Comparison of ENCODE assay signal across 14 cellular contexts in genomic region chr12:121573949-121574520, GRCh38. TPM values are rescaled to one million over a fixed set of nuclear protein-coding genes. Genes with fewer than 3 reads are reported as not detected.
DNase-seq lines count a peak whose midpoint lies in the region; ATAC-seq and TF ChIP-seq lines count a peak whose summit lies in the region.
"Had no signal": no experiment of that assay in that cellular context is flagged by ENCODE, and none has a peak within 500 bp of the region (broad histone marks: within the 10 kb centered on the region; RNA-seq: fewer than 3 reads in every experiment).

No MANE protein-coding gene starts in this region.

- dilution Hi-C loops in IMR-90 (cut with HindIII; ENCODE audit: low sequenced_read_pairs, unreplicated experiment) = no loop called here

- peak overlapping the region in 1 of 8 donors; percentile 2 for H3K4me3 Mint-ChIP-seq in CD4-positive, alpha-beta memory T cell
- H3K4me3 Mint-ChIP-seq in activated B cell treated with CpG ODN at 0.5 μM for 24 hours (no peak overlapping the region), neural crest cell (peak overlapping the region; percentile 40)

- no peak overlapping the region for H4K91ac ChIP-seq in IMR-90 (ENCODE audit: insufficient read depth, low read depth, low read length)

- no peak overlapping the region for H3K4me3 ChIP-seq in CD4-positive, alpha-beta memory T cell (ENCODE audit: low read length in 2 of 2)
- H3K4me3 ChIP-seq in IMR-90 (ENCODE audit: insufficient read depth, low read depth, low read length) = no peak overlapping the region
- H3K4me3 ChIP-seq: coronary artery, pancreas, skin epidermis had no signal

- BruUV-seq in IMR-90 (replicated peaks; lab: Mats Ljungman, UMichigan) = no TSS peak

- 90% methylated on average over 2 of the region's 13 CpGs; no CpG with 5 or more reads in 1 of the 2 experiments for WGBS in IMR-90 (ENCODE audit: extremely low coverage in 2 of 2, insufficient read length in 1 of 2), 2 experiments

- no peak for TF ChIP-seq RAD21 in IMR-90 (IDR thresholded peaks at IDR 0.05; ENCODE audit: low read length)

- CTCF ChIA-PET in CD4-positive, alpha-beta memory T cell (lab: Charles Lee; ENCODE audit: partially characterized antibody) = interaction anchor here (0.7 to 9.4 kb wide), 6 partner anchors 12 to 94 kb away, joined by 3 to 107 read pairs (median 3); partner anchors contain the start of gene ORAI1
- CTCF ChIA-PET in IMR-90 (lab: Yijun Ruan, JAX) = no interaction called here
- CTCF ChIA-PET in activated B cell treated with CpG ODN at 0.5 μM for 24 hours (lab: Charles Lee) = no interaction called here

- no peak overlapping the region for H3K18ac ChIP-seq in IMR-90 (ENCODE audit: low read depth, low read length)

- no peak for DNase-seq in CD4-positive, alpha-beta memory T cell
- DNase-seq in IMR-90 = no peak
- DNase-seq in activated B cell treated with CpG ODN at 0.5 μM for 24 hours = no peak
- DNase-seq in neural crest cell (ENCODE audit: low read depth, low spot score) = no peak
- DNase-seq in stimulated activated CD4-positive, alpha-beta T cell treated with anti-CD3 and anti-CD28 coated beads, Interleukin-2, amount 100 ng/mL, for 24 hours = no peak
- DNase-seq in midbrain (lab: John Stamatoyannopoulos, UW) = no peak
- no peak for DNase-seq in substantia nigra (lab: John Stamatoyannopoulos, UW)
- DNase-seq: activated naive CD4-positive, alpha-beta T cell; kidney; NCI-H446; pancreas had no signal

- no peak overlapping the region for H4K8ac ChIP-seq in IMR-90 (ENCODE audit: low read depth in 2 of 2, low read length in 2 of 2)

- H3K79me1 ChIP-seq in IMR-90 (ENCODE audit: low read depth in 1 of 2, low read length in 2 of 2) = peaks cover 20 to 40% of the 10 kb centered on the region in 2 experiments

- TF ChIP-seq POLR2A in IMR-90 (IDR thresholded peaks at IDR 0.05; ENCODE audit: low read depth, low read length) = no peak

- no peak for ATAC-seq in IMR-90 (ENCODE audit: low read depth)
- ATAC-seq in activated B cell treated with CpG ODN at 0.5 μM for 24 hours (ENCODE audit: low read depth) = no peak
- no peak for ATAC-seq in GM21528 (IDR thresholded peaks at IDR 0.05; ENCODE audit: low FRiP score, unreplicated experiment)
- ATAC-seq: pancreas had no signal

- no peak overlapping the region for H2BK120ac ChIP-seq in IMR-90 (ENCODE audit: low read depth, low read length)

- H2AK5ac ChIP-seq in IMR-90 (ENCODE audit: low read depth, low read length) = no peak overlapping the region

- H3K9ac ChIP-seq in IMR-90 (ENCODE audit: low read depth, low read length) = no peak overlapping the region

- H3K27me3 Mint-ChIP-seq in CD4-positive, alpha-beta memory T cell = no peaks in the 10 kb centered on the region
- H3K27me3 Mint-ChIP-seq in activated B cell treated with CpG ODN at 0.5 μM for 24 hours = no peaks in the 10 kb centered on the region
- no peaks in the 10 kb centered on the region for H3K27me3 Mint-ChIP-seq in neural crest cell (ENCODE audit: low read depth)

- H3K14ac ChIP-seq in IMR-90 (replicated peaks; ENCODE audit: low read depth, low read length) = no peak overlapping the region

- H4K5ac ChIP-seq in IMR-90 (ENCODE audit: low read depth, low read length) = no peak overlapping the region

- peaks cover 7% of the 10 kb centered on the region for H3K9me1 ChIP-seq in IMR-90 (ENCODE audit: insufficient read depth, low read length)

- no peak overlapping the region for H3K23ac ChIP-seq in IMR-90 (ENCODE audit: low read depth, low read length)

- no peaks in the 10 kb centered on the region for H4K20me1 ChIP-seq in IMR-90 (ENCODE audit: insufficient read depth, low read length)

- intact Hi-C loops in CD4-positive, alpha-beta memory T cell (cut with micrococcal nuclease) = no loop called here
- intact Hi-C loops in IMR-90 (cut with micrococcal nuclease) = no loop called here
- intact Hi-C loops in activated B cell treated with CpG ODN at 0.5 μM for 24 hours (cut with micrococcal nuclease) = no loop called here

- H3K9me3 ChIP-seq in CD4-positive, alpha-beta memory T cell (ENCODE audit: control insufficient read depth in 1 of 2, low read length in 2 of 2) = no peaks in the 10 kb centered on the region
- H3K9me3 ChIP-seq in IMR-90 (ENCODE audit: control insufficient read depth, insufficient read depth, low read length) = no peaks in the 10 kb centered on the region
- H3K9me3 ChIP-seq: pancreas had no signal

- in situ Hi-C loops in IMR-90 (cut with MboI; ENCODE audit: low sequenced_read_pairs) = no loop called here

- H2AK9ac ChIP-seq in IMR-90 (replicated peaks; ENCODE audit: low read depth, low read length, poor library complexity) = peak overlapping the region; percentile 57

- no peak for TF ChIP-seq CTCF in IMR-90 (conservative IDR thresholded peaks at IDR 0.05; ENCODE audit: low read depth, low read length)
- no peak for TF ChIP-seq CTCF in activated B cell treated with CpG ODN at 0.5 μM for 24 hours (IDR thresholded peaks at IDR 0.05)
- no peak for TF ChIP-seq CTCF in neural crest cell (conservative IDR thresholded peaks at IDR 0.05)

- peaks cover 19% of the 10 kb centered on the region for H3K4me1 ChIP-seq in CD4-positive, alpha-beta memory T cell (ENCODE audit: insufficient read depth, low read length)
- peaks cover 19% of the 10 kb centered on the region for H3K4me1 ChIP-seq in IMR-90 (ENCODE audit: control insufficient read depth, insufficient read depth, low read length)

- H3K27ac Mint-ChIP-seq in CD4-positive, alpha-beta memory T cell = peak overlapping the region in 4 of 7 donors; percentile 70 to 81 (median 73)
- H3K27ac Mint-ChIP-seq in activated B cell treated with CpG ODN at 0.5 μM for 24 hours = peak overlapping the region; percentile 56
- peak overlapping the region; percentile 62 for H3K27ac Mint-ChIP-seq in neural crest cell (ENCODE audit: unreplicated experiment)

- no peak overlapping the region for H3K4ac ChIP-seq in IMR-90 (ENCODE audit: low read depth, low read length)

- H3K4me1 Mint-ChIP-seq in CD4-positive, alpha-beta memory T cell = peaks cover 19 to 42% (median 29%) of the 10 kb centered on the region in 4 donors
- H3K4me1 Mint-ChIP-seq in activated B cell treated with CpG ODN at 0.5 μM for 24 hours (peaks cover 20% of the 10 kb centered on the region), neural crest cell (peaks cover 60% of the 10 kb centered on the region)

- no peak overlapping the region for H2BK5ac ChIP-seq in IMR-90 (ENCODE audit: low read depth, low read length, poor library complexity, severe bottlenecking)

- peaks cover 24% of the 10 kb centered on the region for H3K36me3 ChIP-seq in CD4-positive, alpha-beta memory T cell (ENCODE audit: insufficient read depth, low read length)
- peaks cover 20% of the 10 kb centered on the region for H3K36me3 ChIP-seq in IMR-90 (ENCODE audit: control insufficient read depth, insufficient read depth, low read length)

- no peak overlapping the region for H2AFZ ChIP-seq in IMR-90 (replicated peaks; ENCODE audit: low read length, poor library complexity)

- no peak overlapping the region for H2BK20ac ChIP-seq in IMR-90 (ENCODE audit: low read depth, low read length)

- no peak overlapping the region for H3K56ac ChIP-seq in IMR-90 (ENCODE audit: extremely low read depth, insufficient read depth, low read length)

- no peak overlapping the region for H3K27ac ChIP-seq in CD4-positive, alpha-beta memory T cell (ENCODE audit: low read depth, low read length)
- no peak overlapping the region for H3K27ac ChIP-seq in IMR-90 (ENCODE audit: insufficient read depth, low read length)
- H3K27ac ChIP-seq in substantia nigra (ENCODE audit: low read depth, low read length, poor library complexity, severe bottlenecking) = no peak overlapping the region
- H3K27ac ChIP-seq: coronary artery, pancreas had no signal

- no peak overlapping the region for H3K4me2 ChIP-seq in IMR-90 (ENCODE audit: low read depth, low read length)

- POLR2A ChIA-PET in CD4-positive, alpha-beta memory T cell (lab: Charles Lee; ENCODE audit: partially characterized antibody) = interaction anchor here (0.6 to 10.0 kb wide), 3 partner anchors 9 to 21 kb away, joined by 3 to 254 read pairs (median 7); no protein-coding TSS in a partner anchor
- POLR2A ChIA-PET in IMR-90 (lab: Charles Lee; ENCODE audit: unreplicated experiment) (no interaction called here), activated B cell treated with CpG ODN at 0.5 μM for 24 hours (lab: Charles Lee) (interaction anchor here (0.6 to 10.7 kb wide), 5 partner anchors 13 to 73 kb away, joined by 3 to 232 read pairs (median 5); no protein-coding TSS in a partner anchor)

- peaks cover 42 to 55% of the 10 kb centered on the region in 2 donors for H3K36me3 Mint-ChIP-seq in CD4-positive, alpha-beta memory T cell
- H3K36me3 Mint-ChIP-seq in activated B cell treated with CpG ODN at 0.5 μM for 24 hours (ENCODE audit: low read depth) (peaks cover 43% of the 10 kb centered on the region), neural crest cell (ENCODE audit: low read depth) (peaks cover 18% of the 10 kb centered on the region)

- H3K27me3 ChIP-seq in CD4-positive, alpha-beta memory T cell (ENCODE audit: insufficient read depth, low read length) = no peaks in the 10 kb centered on the region
- no peaks in the 10 kb centered on the region for H3K27me3 ChIP-seq in IMR-90 (ENCODE audit: control insufficient read depth, insufficient read depth, low read length)
- H3K27me3 ChIP-seq: pancreas had no signal

- no peaks in the 10 kb centered on the region for H3K9me3 Mint-ChIP-seq in CD4-positive, alpha-beta memory T cell
- H3K9me3 Mint-ChIP-seq in activated B cell treated with CpG ODN at 0.5 μM for 24 hours (no peaks in the 10 kb centered on the region), neural crest cell (no peaks in the 10 kb centered on the region)

- H2BK15ac ChIP-seq in IMR-90 (ENCODE audit: low read depth, low read length) = no peak overlapping the region

TF ChIP-seq in IMR-90, 13 proteins besides CTCF, POLR2A, EP300 and RAD21 (continues in another document):
- TF ChIP-seq BHLHE40 (IDR thresholded peaks at IDR 0.05; ENCODE audit: low read depth, low read length) (no peak), RCOR1 (IDR thresholded peaks at IDR 0.05; ENCODE audit: insufficient replicate concordance, low read length) (no peak)

RNA-seq across cellular contexts. Expression of gene KDM2B, which starts 6.8 kb away (rescaled TPM):
- 100 to 1,000 TPM in 1 of 2 experiments, 10 to 100 TPM in 1; 98.7 to 101 TPM for total RNA-seq in CD4-positive, alpha-beta memory T cell
- 10 to 100 TPM in 1 of 2 donors, 1 to 10 TPM in 1; 7.7 to 20.6 TPM for polyA plus RNA-seq in CD4-positive, alpha-beta memory T cell
- total RNA-seq in IMR-90 (2012; rRNA removed) = 21.1 and 24.2 TPM in 2 replicates
- polyA plus RNA-seq in IMR-90 (2012; rRNA removed) = 22.6 and 30.7 TPM in 2 replicates
- 19.7 and 20.6 TPM in 2 replicates for polyA plus RNA-seq in IMR-90 (2012; cell fraction: cytosol; rRNA removed)
- polyA plus RNA-seq in IMR-90 (2012; cell fraction: nucleus; rRNA removed; ENCODE audit: low replicate concordance) = 51.3 and 95.2 TPM in 2 replicates
- 197 and 236 TPM in 2 replicates for total RNA-seq in activated B cell treated with CpG ODN at 0.5 μM for 24 hours
- total RNA-seq in neural crest cell = 79.2 and 85.6 TPM in 2 replicates

RNA-seq across cellular contexts. Expression of gene ORAI1, which starts 52.3 kb away (rescaled TPM):
- total RNA-seq in CD4-positive, alpha-beta memory T cell = 10 to 100 TPM; 48.8 to 51.7 TPM
- 100 to 1,000 TPM; 186 to 235 TPM for polyA plus RNA-seq in CD4-positive, alpha-beta memory T cell
- total RNA-seq in IMR-90 (2012; rRNA removed) (3.9 and 4.4 TPM in 2 replicates), activated B cell treated with CpG ODN at 0.5 μM for 24 hours (85.8 and 86.3 TPM in 2 replicates), neural crest cell (13.7 and 15.1 TPM in 2 replicates)
- polyA plus RNA-seq in IMR-90 (2012; rRNA removed) = 22.7 and 31.1 TPM in 2 replicates
- 15.1 and 44.2 TPM in 2 replicates for polyA plus RNA-seq in IMR-90 (2012; cell fraction: cytosol; rRNA removed)
- 5.3 and 12.5 TPM in 2 replicates for polyA plus RNA-seq in IMR-90 (2012; cell fraction: nucleus; rRNA removed; ENCODE audit: low replicate concordance)
